ENCODE assay signal across 1 cellular context in genomic region chr17:83136156-83136555, GRCh38.
A peak's percentile ranks its signal among the peaks of the same experiment; 100 is the strongest.
TF ChIP-seq lines count a peak whose summit lies in the region.

No MANE protein-coding gene starts in this region.

TF ChIP-seq in HepG2, 621 proteins besides CTCF, POLR2A, EP300 and RAD21 (continued from another document):
- TF ChIP-seq RNF219 (CRISPR knock-in tag; IDR thresholded peaks at IDR 0.05), result no peak
- 0 out of 2 replicates have a peak, but pooled peaks have one; percentile 27 for TF ChIP-seq KDM5B (CRISPR knock-in tag; IDR thresholded peaks at IDR 0.05; ENCODE audit: borderline replicate concordance)
- no peak for TF ChIP-seq REPIN1 (CRISPR knock-in tag; IDR thresholded peaks at IDR 0.05; ENCODE audit: borderline replicate concordance, low read depth)
